Comparison of ENCODE assay signal across 13 cellular contexts in the genomic region with DNA sequence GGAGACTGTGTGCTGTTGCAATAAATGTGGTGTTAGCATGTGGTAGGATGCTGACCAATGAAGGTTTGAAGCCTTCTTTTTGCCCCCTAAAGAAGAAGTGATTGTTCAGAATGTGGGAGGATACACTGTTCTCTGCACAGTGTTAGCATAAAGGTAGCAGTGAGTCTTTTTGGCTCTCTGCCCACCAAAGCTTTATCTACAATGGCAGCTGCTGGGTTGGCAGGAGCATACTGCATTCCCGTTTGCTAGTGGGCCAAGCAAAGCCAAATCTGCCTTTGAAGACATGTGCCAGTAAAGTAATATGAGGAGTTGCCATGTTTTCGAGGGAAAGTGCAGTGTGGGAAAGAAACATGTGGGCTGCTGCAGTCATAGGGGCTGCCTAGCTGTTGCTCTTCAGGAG. TPM values are rescaled to one million over a fixed set of nuclear protein-coding genes. Genes with fewer than 3 reads are reported as not detected.
"Had no signal": no experiment of that assay in that cellular context is flagged by ENCODE, and none has a peak within 500 bp of the region (broad histone marks: within the 10 kb centered on the region; RNA-seq: fewer than 3 reads in every experiment).

No MANE protein-coding gene starts in this region.

RNA-seq across cellular contexts. Expression of gene BPY2, which starts 56.4 kb away (rescaled TPM):
- total RNA-seq: stomach, subcutaneous adipose tissue, temporal lobe, thoracic aorta, thyroid gland, tibial nerve, transverse colon, upper lobe of left lung, upper lobe of right lung, ureter, urinary bladder, uterus, vagina had no signal
